Comparison of ENCODE assay signal across 16 cellular contexts in the genomic region with DNA sequence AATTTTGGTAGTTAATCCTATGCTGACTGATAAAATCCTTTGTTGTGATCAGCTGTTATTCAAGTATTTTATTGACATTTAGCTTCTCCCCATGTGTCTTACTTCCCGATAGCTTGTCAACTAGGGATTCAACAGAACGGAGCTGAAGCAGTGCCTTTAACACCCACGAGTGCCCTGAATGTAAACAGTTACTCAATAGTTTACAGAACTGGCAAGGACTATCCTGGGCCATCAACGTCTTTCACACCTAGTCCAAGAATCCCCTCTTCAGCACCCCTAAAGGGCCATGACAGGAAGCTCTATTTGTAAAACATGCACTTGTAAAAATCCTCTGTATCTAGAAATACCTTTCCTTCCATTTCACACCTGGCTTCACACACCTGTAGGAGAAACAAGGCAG.
"Had no signal": no experiment of that assay in that cellular context is flagged by ENCODE, and none has a peak within 500 bp of the region (broad histone marks: within the 10 kb centered on the region; RNA-seq: fewer than 3 reads in every experiment).

No MANE protein-coding gene starts in this region.

- H3K9me3 Mint-ChIP-seq: activated B cell treated with CpG ODN at 0.5 μM for 24 hours; activated CD4-positive, alpha-beta memory T cell treated with anti-CD3 and anti-CD28 coated beads for 36 hours; nephron; stimulated activated naive B cell treated with anti-CD40 and anti-IgM and Interleukin-4, amounts not matched to agents 10 μg/mL and 1 μg/mL and 100 μg/mL, for 72 hours had no signal

- H3K4me3 Mint-ChIP-seq: activated B cell treated with CpG ODN at 0.5 μM for 24 hours; activated CD4-positive, alpha-beta memory T cell treated with anti-CD3 and anti-CD28 coated beads for 36 hours; nephron; stimulated activated naive B cell treated with anti-CD40 and anti-IgM and Interleukin-4, amounts not matched to agents 10 μg/mL and 1 μg/mL and 100 μg/mL, for 72 hours had no signal

- H3K27ac Mint-ChIP-seq: activated B cell treated with CpG ODN at 0.5 μM for 24 hours; nephron; stimulated activated naive B cell treated with anti-CD40 and anti-IgM and Interleukin-4, amounts not matched to agents 10 μg/mL and 1 μg/mL and 100 μg/mL, for 72 hours had no signal

- H3K27ac ChIP-seq: body of pancreas, parathyroid adenoma had no signal

- H2AFZ ChIP-seq: parathyroid adenoma had no signal

- H3K9ac ChIP-seq: parathyroid adenoma had no signal

- H3K27me3 ChIP-seq: body of pancreas, sigmoid colon had no signal

- DNase-seq: activated B cell treated with CpG ODN at 0.5 μM for 24 hours; activated CD4-positive, alpha-beta memory T cell treated with anti-CD3 and anti-CD28 coated beads for 36 hours; activated CD4-positive, alpha-beta T cell treated with anti-CD3 and anti-CD28 coated beads for 4 hours; activated naive CD4-positive, alpha-beta T cell; activated T-cell treated with anti-CD3 and anti-CD28 coated beads for 4 hours; body of pancreas; foreskin melanocyte; glutamatergic neuron; hippocampal formation; left ventricle myocardium inferior; sigmoid colon; stimulated activated CD4-positive, alpha-beta T cell treated with anti-CD3 and anti-CD28 coated beads, Interleukin-4, amount 100 ng/mL, for 4 hours; stimulated activated naive B cell treated with anti-CD40 and anti-IgM and Interleukin-4, amounts not matched to agents 10 μg/mL and 1 μg/mL and 100 μg/mL, for 72 hours; SW 1271 had no signal

- ATAC-seq: body of pancreas; stimulated activated naive B cell treated with anti-CD40 and anti-IgM and Interleukin-4, amounts not matched to agents 10 μg/mL and 1 μg/mL and 100 μg/mL, for 72 hours had no signal

- H3K9me3 ChIP-seq: body of pancreas, left ventricle myocardium inferior, sigmoid colon had no signal

- H3K4me3 ChIP-seq: body of pancreas, left ventricle myocardium inferior, sigmoid colon had no signal
